ENCODE assay signal across 13 cellular contexts in genomic region chr20:58028123-58028522, GRCh38.
DNase-seq lines count a peak whose midpoint lies in the region; ATAC-seq, FAIRE-seq and TF ChIP-seq lines count a peak whose summit lies in the region.
"Had no signal": no experiment of that assay in that cellular context is flagged by ENCODE, and none has a peak within 500 bp of the region (broad histone marks: within the 10 kb centered on the region; RNA-seq: fewer than 3 reads in every experiment).

No MANE protein-coding gene starts in this region.

- POLR2A ChIA-PET in H1 (lab: Charles Lee; ENCODE audit: partially characterized antibody) = no interaction called here

- H3K79me2 ChIP-seq in H1 (ENCODE audit: control insufficient read depth in 1 of 2, insufficient read depth in 2 of 2, low read length in 2 of 2) = no peaks in the 10 kb centered on the region

- no peak overlapping the region for H3K27ac Mint-ChIP-seq in activated naive CD4-positive, alpha-beta T cell treated with anti-CD3 and anti-CD28 coated beads for 36 hours
- H3K27ac Mint-ChIP-seq: B cell had no signal

- no peak overlapping the region for H4K5ac ChIP-seq in H1 (ENCODE audit: insufficient read length, low read depth, low read length)

- no peaks in the 10 kb centered on the region for H3K4me1 ChIP-seq in H1 (replicated peaks in 1 of 4; ENCODE audit: control insufficient read depth in 3 of 4, insufficient read depth in 4 of 4, low read length in 3 of 4)

- CTCF ChIA-PET in activated naive CD4-positive, alpha-beta T cell treated with anti-CD3 and anti-CD28 coated beads for 36 hours (lab: Charles Lee) = interaction anchor here (1.2 kb wide), 1 partner anchor 373 kb away, joined by 3 read pairs; no protein-coding TSS in a partner anchor
- CTCF ChIA-PET in H1 (lab: Charles Lee; ENCODE audit: partially characterized antibody) = interaction anchor here (0.8 to 2.5 kb wide), 22 partner anchors 9 to 373 kb away, joined by 3 to 10 read pairs (median 4); no protein-coding TSS in a partner anchor

- H3K4me2 ChIP-seq in H1 (ENCODE audit: insufficient read depth in 1 of 2, low read depth in 2 of 2, low read length in 2 of 2) = no peak overlapping the region

- H3K4ac ChIP-seq in H1 (replicated peaks; ENCODE audit: insufficient read length, low read depth, low read length) = no peak overlapping the region

- TF ChIP-seq CTCF in H1 (IDR thresholded peaks at IDR 0.05; ENCODE audit: control extremely low read depth in 1 of 3, insufficient read depth in 1 of 3, low read depth in 1 of 3, low read length in 3 of 3) = peak; percentile 60 to 74 (median 63)

- H3K14ac ChIP-seq in H1 (ENCODE audit: insufficient read length) = no peak overlapping the region

- no peak overlapping the region for H2AK5ac ChIP-seq in H1 (ENCODE audit: low read depth, low read length)

- no peak overlapping the region for H3K9ac ChIP-seq in H1 (replicated peaks in 1 of 4; ENCODE audit: extremely low read depth in 1 of 4, low read depth in 3 of 4, low read length in 3 of 4)

- intact Hi-C loops in activated naive CD4-positive, alpha-beta T cell treated with anti-CD3 and anti-CD28 coated beads for 36 hours (cut with micrococcal nuclease) = loop anchor here (1.0 kb wide), 2 partner anchors 374 to 431 kb away; no protein-coding TSS in a partner anchor

- H2BK20ac ChIP-seq in H1 (ENCODE audit: low read length) = no peak overlapping the region

- no peak overlapping the region for H3K27ac ChIP-seq in H1 (ENCODE audit: low read depth, low read length)
- H3K27ac ChIP-seq: epithelial cell of prostate had no signal

- H3K4me3 ChIP-seq in H1 (ENCODE audit: extremely low read depth in 1 of 4, insufficient read depth in 2 of 4, low read depth in 3 of 4, low read length in 4 of 4) = no peak overlapping the region

- H2BK5ac ChIP-seq in H1 (ENCODE audit: low read depth, low read length) = no peak overlapping the region

- H2BK15ac ChIP-seq in H1 (ENCODE audit: low read length) = no peak overlapping the region

- peaks cover 2% of the 10 kb centered on the region for H3K4me1 Mint-ChIP-seq in activated naive CD4-positive, alpha-beta T cell treated with anti-CD3 and anti-CD28 coated beads for 36 hours (ENCODE audit: low read depth)
- H3K4me1 Mint-ChIP-seq: B cell, naive B cell had no signal

- no peak overlapping the region for H3K23ac ChIP-seq in H1 (ENCODE audit: insufficient read length)

- no peaks in the 10 kb centered on the region for H3K36me3 ChIP-seq in H1 (ENCODE audit: control insufficient read depth in 2 of 4, insufficient read depth in 4 of 4, low read length in 3 of 4)

- H2BK12ac ChIP-seq in H1 (ENCODE audit: low read depth, low read length) = no peak overlapping the region

- no peak overlapping the region for H4K8ac ChIP-seq in H1 (ENCODE audit: extremely low read depth, insufficient read depth, low read length)

- ATAC-seq in HG03039 (IDR thresholded peaks at IDR 0.05; ENCODE audit: unreplicated experiment) = no peak

- H3K36me3 Mint-ChIP-seq in activated naive CD4-positive, alpha-beta T cell treated with anti-CD3 and anti-CD28 coated beads for 36 hours (ENCODE audit: low read depth) = no peaks in the 10 kb centered on the region
- H3K36me3 Mint-ChIP-seq: naive B cell had no signal

- peak; percentile 43 for DNase-seq in activated naive CD4-positive, alpha-beta T cell treated with anti-CD3 and anti-CD28 coated beads for 36 hours
- no peak for DNase-seq in activated naive CD4-positive, alpha-beta T cell (lab: John Stamatoyannopoulos, UW)
- no peak for DNase-seq in HTR-8/SVneo (ENCODE audit: insufficient read length, low spot score)
- peak in 1 of 2 experiments; percentile 76 for DNase-seq in H1 (ENCODE audit: low read depth in 1 of 2, low spot score in 2 of 2)
- peak; percentile 9 for DNase-seq in retina
- no peak for DNase-seq in AG08396 (ENCODE audit: low spot score)
- DNase-seq in NCI-H2029 treated with DMSO at 0.1 percent for 48 hours (lab: John Stamatoyannopoulos, UW) = no peak
- DNase-seq: naive B cell, NCI-H1436 had no signal

- no peaks in the 10 kb centered on the region for H4K20me1 ChIP-seq in H1 (replicated peaks in 1 of 2; ENCODE audit: control insufficient read depth in 1 of 2, insufficient read depth in 2 of 2, low read length in 2 of 2)

- H4K91ac ChIP-seq in H1 (replicated peaks; ENCODE audit: insufficient read length, low read length) = no peak overlapping the region

- H3K9me3 ChIP-seq in H1 (ENCODE audit: insufficient read depth in 2 of 2, low read depth in 1 of 2, low read length in 1 of 2) = no peaks in the 10 kb centered on the region

- H3K9me3 Mint-ChIP-seq in activated naive CD4-positive, alpha-beta T cell treated with anti-CD3 and anti-CD28 coated beads for 36 hours = no peaks in the 10 kb centered on the region

- no peaks in the 10 kb centered on the region; a peak in 2 of 7 replicates for H3K27me3 ChIP-seq in H1 (replicated peaks in 1 of 4; ENCODE audit: control insufficient read depth in 3 of 4, extremely low read depth in 1 of 4, insufficient read depth in 3 of 4, low read length in 3 of 4)

- no peak overlapping the region for H2BK120ac ChIP-seq in H1 (replicated peaks; ENCODE audit: low read depth, low read length)

- H3K79me1 ChIP-seq in H1 (ENCODE audit: low read depth, low read length) = no peaks in the 10 kb centered on the region

- peak; percentile 75 to 81 for TF ChIP-seq RAD21 in H1 (IDR thresholded peaks at IDR 0.05 in 1 of 2, conservative IDR thresholded peaks at IDR 0.05 in 1 of 2; ENCODE audit: low read depth in 2 of 2, low read length in 2 of 2)

- no peak overlapping the region for H3K56ac ChIP-seq in H1 (replicated peaks; ENCODE audit: insufficient read length, low read depth, low read length)

- peaks cover 14% of the 10 kb centered on the region for H3K27me3 Mint-ChIP-seq in activated naive CD4-positive, alpha-beta T cell treated with anti-CD3 and anti-CD28 coated beads for 36 hours (ENCODE audit: low read depth)

- FAIRE-seq in HTR-8/SVneo (lab: Jason Lieb, UNC) = peak; percentile 73
- no peak for FAIRE-seq in H1 (lab: Jason Lieb, UNC)
- FAIRE-seq: astrocyte had no signal

- TF ChIP-seq EP300 in H1 (IDR thresholded peaks at IDR 0.05; ENCODE audit: borderline replicate concordance in 1 of 2, low read depth in 2 of 2, low read length in 2 of 2) = no peak

- TF ChIP-seq POLR2A in H1 (IDR thresholded peaks at IDR 0.05; ENCODE audit: control extremely low read depth in 1 of 2, low read depth in 2 of 2, low read length in 2 of 2) = no peak

- H3K23me2 ChIP-seq in H1 (ENCODE audit: low read depth, low read length) = 0 out of 2 replicates have a peak, but pooled peaks cover 2% of the 10 kb centered on the region

- H3K18ac ChIP-seq in H1 (ENCODE audit: extremely low read depth, low read length) = no peak overlapping the region

- H2AFZ ChIP-seq in H1 (ENCODE audit: low read length) = 0 out of 2 replicates have a peak overlapping the region, but pooled peaks have one; percentile 73

- no peak overlapping the region for H3K4me3 Mint-ChIP-seq in activated naive CD4-positive, alpha-beta T cell treated with anti-CD3 and anti-CD28 coated beads for 36 hours
- H3K4me3 Mint-ChIP-seq: B cell had no signal

- 50% methylated on average over 3 of the region's 3 CpGs; no CpG with 5 or more reads in 1 of the 2 experiments for WGBS in H1 (ENCODE audit: extremely low coverage in 1 of 2, insufficient coverage in 1 of 2, insufficient read length in 1 of 2, insufficient replicate concordance in 2 of 2, low coverage in 1 of 2, low lambda C conversion rate in 2 of 2, missing lambda C conversion rate in 1 of 2), 2 experiments

TF ChIP-seq in H1, 55 proteins besides CTCF, POLR2A, EP300 and RAD21 (continues in another document):
- TF ChIP-seq ZNF274 (IDR thresholded peaks at IDR 0.05; ENCODE audit: borderline replicate concordance, extremely low read depth, low read length) = no peak
- TF ChIP-seq CTBP2 (IDR thresholded peaks at IDR 0.05; ENCODE audit: borderline replicate concordance, insufficient read depth, insufficient read length, low read length) = no peak

Comparison
In these comparisons a context has a peak if more than half of its experiments do, and no peak if none do; other contexts are left out.
1. DNase-seq: peak in activated naive CD4-positive, alpha-beta T cell treated with anti-CD3 and anti-CD28 coated beads for 36 hours (single experiment) and retina (single experiment); none in activated naive CD4-positive, alpha-beta T cell (0 of 4), HTR-8/SVneo (single experiment), AG08396 (single experiment) and NCI-H2029 treated with DMSO at 0.1 percent for 48 hours (single experiment).